ENCODE assay signal across 23 cellular contexts in the genomic region with DNA sequence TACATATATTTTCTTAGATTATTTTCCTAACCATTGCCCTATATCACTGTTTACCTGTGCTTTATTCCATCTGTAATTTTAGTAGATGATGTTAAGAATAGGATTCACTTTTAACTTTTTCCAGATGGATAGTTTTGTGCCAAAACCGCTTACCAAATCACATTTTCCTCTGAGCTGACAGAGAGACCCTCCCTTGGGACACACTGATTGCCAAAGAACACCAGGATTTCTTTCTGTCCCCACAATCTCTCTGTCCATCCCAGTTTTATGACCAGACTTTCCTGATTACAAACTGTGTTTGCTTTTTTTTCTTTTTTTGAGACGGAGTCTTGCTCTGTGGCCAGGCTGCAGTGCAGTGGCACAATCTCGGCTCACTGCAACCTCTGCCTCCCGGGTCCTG.
"Had no signal": no experiment of that assay in that cellular context is flagged by ENCODE, and none has a peak within 500 bp of the region (broad histone marks: within the 10 kb centered on the region; RNA-seq: fewer than 3 reads in every experiment).

No MANE protein-coding gene starts in this region.

- DNase-seq: activated CD4-positive, alpha-beta memory T cell treated with anti-CD3 and anti-CD28 coated beads, Interleukin-2, amount 10 ng/mL, durations not matched to agents 7 days and 5 days; activated CD4-positive, alpha-beta T cell treated with anti-CD3 and anti-CD28 coated beads, Interleukin-2, amount 10 ng/mL, durations not matched to agents 24 days and 14 days; activated CD8-positive, alpha-beta memory T cell treated with anti-CD3 and anti-CD28 coated beads, Interleukin-2, amount 10 ng/mL, durations not matched to agents 7 days and 5 days; activated gamma-delta T cell; activated naive CD4-positive, alpha-beta T cell treated with anti-CD3 and anti-CD28 coated beads, Interleukin-2, amount 50 U/mL, for 16 hours; activated naive CD8-positive, alpha-beta T cell treated with anti-CD3 and anti-CD28 coated beads, Interleukin-2, amount 50 U/mL, for 24 hours; activated T-cell treated with anti-CD3 and anti-CD28 coated beads for 4 hours; aorta; central memory CD4-positive, alpha-beta T cell; dorsolateral prefrontal cortex; foreskin keratinocyte; immature natural killer cell; naive thymus-derived CD8-positive, alpha-beta T cell; stimulated activated CD4-positive, alpha-beta T cell treated with anti-CD3 and anti-CD28 coated beads, Interleukin-4, amount 100 ng/mL, for 24 hours; stimulated activated naive CD4-positive, alpha-beta T cell treated with Interleukin-2 at 50 U/mL for 16 hours; upper lobe of right lung had no signal

- H3K4me1 ChIP-seq: esophagus muscularis mucosa, foreskin keratinocyte, prostate gland, upper lobe of right lung had no signal

- H3K4me1 Mint-ChIP-seq: activated CD4-positive, alpha-beta memory T cell treated with anti-CD3 and anti-CD28 coated beads, Interleukin-2, amount 10 ng/mL, durations not matched to agents 7 days and 5 days; activated CD4-positive, alpha-beta T cell treated with anti-CD3 and anti-CD28 coated beads, Interleukin-2, amount 10 ng/mL, durations not matched to agents 24 days and 14 days; activated CD8-positive, alpha-beta memory T cell treated with anti-CD3 and anti-CD28 coated beads, Interleukin-2, amount 10 ng/mL, durations not matched to agents 7 days and 5 days; activated naive CD8-positive, alpha-beta T cell treated with anti-CD3 and anti-CD28 coated beads, Interleukin-2, amount 50 U/mL, for 24 hours; naive thymus-derived CD8-positive, alpha-beta T cell had no signal

- H3K4me3 Mint-ChIP-seq: activated CD4-positive, alpha-beta memory T cell treated with anti-CD3 and anti-CD28 coated beads, Interleukin-2, amount 10 ng/mL, durations not matched to agents 7 days and 5 days; activated CD4-positive, alpha-beta T cell treated with anti-CD3 and anti-CD28 coated beads, Interleukin-2, amount 10 ng/mL, durations not matched to agents 24 days and 14 days; activated CD8-positive, alpha-beta memory T cell treated with anti-CD3 and anti-CD28 coated beads, Interleukin-2, amount 10 ng/mL, durations not matched to agents 7 days and 5 days; activated naive CD8-positive, alpha-beta T cell treated with anti-CD3 and anti-CD28 coated beads, Interleukin-2, amount 50 U/mL, for 24 hours; activated T-helper 1 cell treated with anti-CD3 and anti-CD28 coated beads, Interleukin-12 subunit alpha, Interleukin-12 subunit beta, Interleukin-2, Interleukin-4 antibody, amounts not matched to agents 30 ng/mL and 10 ng/mL and 1 ng/mL, durations not matched to agents 14 hours and 24 hours and 36 hours; immature natural killer cell; naive thymus-derived CD8-positive, alpha-beta T cell had no signal

- H3K36me3 ChIP-seq: esophagus muscularis mucosa, prostate gland, upper lobe of right lung had no signal

- H3K4me3 ChIP-seq: dorsolateral prefrontal cortex, esophagus muscularis mucosa, lung, prostate gland, upper lobe of right lung had no signal

- H3K27ac ChIP-seq: dorsolateral prefrontal cortex, esophagus muscularis mucosa, foreskin keratinocyte, prostate gland, upper lobe of right lung, VCaP had no signal

- H3K36me3 Mint-ChIP-seq: activated CD8-positive, alpha-beta memory T cell treated with anti-CD3 and anti-CD28 coated beads, Interleukin-2, amount 10 ng/mL, durations not matched to agents 7 days and 5 days; immature natural killer cell; naive thymus-derived CD8-positive, alpha-beta T cell had no signal

- H3K27me3 ChIP-seq: dorsolateral prefrontal cortex, foreskin keratinocyte, upper lobe of right lung had no signal

- H3K27ac Mint-ChIP-seq: activated CD4-positive, alpha-beta memory T cell treated with anti-CD3 and anti-CD28 coated beads, Interleukin-2, amount 10 ng/mL, durations not matched to agents 7 days and 5 days; activated CD4-positive, alpha-beta T cell treated with anti-CD3 and anti-CD28 coated beads, Interleukin-2, amount 10 ng/mL, durations not matched to agents 24 days and 14 days; activated CD8-positive, alpha-beta memory T cell treated with anti-CD3 and anti-CD28 coated beads, Interleukin-2, amount 10 ng/mL, durations not matched to agents 7 days and 5 days; activated naive CD8-positive, alpha-beta T cell treated with anti-CD3 and anti-CD28 coated beads, Interleukin-2, amount 50 U/mL, for 24 hours; activated T-helper 1 cell treated with anti-CD3 and anti-CD28 coated beads, Interleukin-12 subunit alpha, Interleukin-12 subunit beta, Interleukin-2, Interleukin-4 antibody, amounts not matched to agents 30 ng/mL and 10 ng/mL and 1 ng/mL, durations not matched to agents 14 hours and 24 hours and 36 hours; immature natural killer cell; naive thymus-derived CD8-positive, alpha-beta T cell had no signal

- H3K9me3 ChIP-seq: esophagus muscularis mucosa, prostate gland, upper lobe of right lung had no signal

- H3K9me3 Mint-ChIP-seq: activated CD4-positive, alpha-beta memory T cell treated with anti-CD3 and anti-CD28 coated beads, Interleukin-2, amount 10 ng/mL, durations not matched to agents 7 days and 5 days; activated CD4-positive, alpha-beta T cell treated with anti-CD3 and anti-CD28 coated beads, Interleukin-2, amount 10 ng/mL, durations not matched to agents 24 days and 14 days; activated naive CD8-positive, alpha-beta T cell treated with anti-CD3 and anti-CD28 coated beads, Interleukin-2, amount 50 U/mL, for 24 hours; activated T-helper 1 cell treated with anti-CD3 and anti-CD28 coated beads, Interleukin-12 subunit alpha, Interleukin-12 subunit beta, Interleukin-2, Interleukin-4 antibody, amounts not matched to agents 30 ng/mL and 10 ng/mL and 1 ng/mL, durations not matched to agents 14 hours and 24 hours and 36 hours; immature natural killer cell had no signal

- ATAC-seq: activated CD4-positive, CD25-positive, alpha-beta regulatory T cell treated with anti-CD3 and anti-CD28 coated beads, Interleukin-2, amount 50 U/mL, for 24 hours; activated CD8-positive, alpha-beta memory T cell treated with anti-CD3 and anti-CD28 coated beads, Interleukin-2, amount 10 ng/mL, durations not matched to agents 7 days and 5 days; activated naive CD8-positive, alpha-beta T cell treated with anti-CD3 and anti-CD28 coated beads, Interleukin-2, amount 50 U/mL, for 24 hours; foreskin keratinocyte; left lobe of liver; naive thymus-derived CD8-positive, alpha-beta T cell; upper lobe of right lung had no signal
